In genomic region chr15:74311734-74312444, GRCh38 we compare ENCODE assay signal across 1 cellular context.
TF ChIP-seq lines count a peak whose summit lies in the region.

No MANE protein-coding gene starts in this region.

TF ChIP-seq in endothelial cell of umbilical vein, 7 proteins besides CTCF, POLR2A, EP300 and RAD21:
- no peak for TF ChIP-seq MAX (IDR thresholded peaks at IDR 0.05; ENCODE audit: insufficient read depth, insufficient read length)
